In genomic region chr10:29976134-29976533, GRCh38 we compare ENCODE assay signal across 22 cellular contexts.
"Had no signal": no experiment of that assay in that cellular context is flagged by ENCODE, and none has a peak within 500 bp of the region (broad histone marks: within the 10 kb centered on the region; RNA-seq: fewer than 3 reads in every experiment).

No MANE protein-coding gene starts in this region.

- H3K36me3 ChIP-seq: esophagus squamous epithelium, heart right ventricle, prostate gland, right atrium auricular region, sigmoid colon, transverse colon, vagina had no signal

- H3K27ac ChIP-seq: esophagus squamous epithelium, heart right ventricle, prostate gland, right atrium auricular region, sigmoid colon, testis, transverse colon, vagina had no signal

- H3K4me3 ChIP-seq: esophagus squamous epithelium, heart right ventricle, prostate gland, right atrium auricular region, sigmoid colon, testis, transverse colon, vagina had no signal

- H3K4me1 ChIP-seq: esophagus squamous epithelium, prostate gland, transverse colon, vagina had no signal

- ATAC-seq: effector memory CD8-positive, alpha-beta T cell; heart right ventricle; naive thymus-derived CD8-positive, alpha-beta T cell; stimulated activated memory B cell treated with anti-CD40 and anti-IgM and Interleukin-4, amounts not matched to agents 10 μg/mL and 1 μg/mL and 100 μg/mL, for 72 hours; stimulated activated naive CD8-positive, alpha-beta T cell treated with anti-CD3 and anti-CD28 coated beads, Interleukin-15, Interleukin-2, amounts not matched to agents 100 U/mL and 50 U/mL, for 24 hours had no signal

- DNase-seq: cortex of kidney; effector memory CD8-positive, alpha-beta T cell; erythroblast; esophagus squamous epithelium; foreskin melanocyte; glutamatergic neuron; heart right ventricle; hypothalamus; mammary epithelial cell; naive thymus-derived CD8-positive, alpha-beta T cell; nephron progenitor cell; sigmoid colon; stimulated activated CD4-positive, alpha-beta T cell treated with anti-CD3 and anti-CD28 coated beads, Interleukin-2, amount 100 ng/mL, for 24 hours; stimulated activated CD4-positive, alpha-beta T cell treated with anti-CD3 and anti-CD28 coated beads, Interleukin-4, amount 100 ng/mL, for 24 hours; stimulated activated naive CD8-positive, alpha-beta T cell treated with anti-CD3 and anti-CD28 coated beads, Interleukin-15, Interleukin-2, amounts not matched to agents 100 U/mL and 50 U/mL, for 24 hours; substantia nigra; testis; transverse colon had no signal

- H3K4me1 Mint-ChIP-seq: stimulated activated memory B cell treated with anti-CD40 and anti-IgM and Interleukin-4, amounts not matched to agents 10 μg/mL and 1 μg/mL and 100 μg/mL, for 72 hours had no signal

- H3K9me3 ChIP-seq: esophagus squamous epithelium, prostate gland, sigmoid colon, testis, transverse colon, vagina had no signal

- H3K4me3 Mint-ChIP-seq: effector memory CD8-positive, alpha-beta T cell; naive thymus-derived CD8-positive, alpha-beta T cell; nephron progenitor cell; stimulated activated memory B cell treated with anti-CD40 and anti-IgM and Interleukin-4, amounts not matched to agents 10 μg/mL and 1 μg/mL and 100 μg/mL, for 72 hours had no signal

- H3K36me3 Mint-ChIP-seq: stimulated activated memory B cell treated with anti-CD40 and anti-IgM and Interleukin-4, amounts not matched to agents 10 μg/mL and 1 μg/mL and 100 μg/mL, for 72 hours had no signal

- H3K27me3 ChIP-seq: esophagus squamous epithelium, heart right ventricle, right atrium auricular region, sigmoid colon, testis, transverse colon, vagina had no signal

- H3K27ac Mint-ChIP-seq: effector memory CD8-positive, alpha-beta T cell; nephron progenitor cell; stimulated activated memory B cell treated with anti-CD40 and anti-IgM and Interleukin-4, amounts not matched to agents 10 μg/mL and 1 μg/mL and 100 μg/mL, for 72 hours had no signal
